8 cellular contexts compared by ENCODE assay signal in the genomic region with DNA sequence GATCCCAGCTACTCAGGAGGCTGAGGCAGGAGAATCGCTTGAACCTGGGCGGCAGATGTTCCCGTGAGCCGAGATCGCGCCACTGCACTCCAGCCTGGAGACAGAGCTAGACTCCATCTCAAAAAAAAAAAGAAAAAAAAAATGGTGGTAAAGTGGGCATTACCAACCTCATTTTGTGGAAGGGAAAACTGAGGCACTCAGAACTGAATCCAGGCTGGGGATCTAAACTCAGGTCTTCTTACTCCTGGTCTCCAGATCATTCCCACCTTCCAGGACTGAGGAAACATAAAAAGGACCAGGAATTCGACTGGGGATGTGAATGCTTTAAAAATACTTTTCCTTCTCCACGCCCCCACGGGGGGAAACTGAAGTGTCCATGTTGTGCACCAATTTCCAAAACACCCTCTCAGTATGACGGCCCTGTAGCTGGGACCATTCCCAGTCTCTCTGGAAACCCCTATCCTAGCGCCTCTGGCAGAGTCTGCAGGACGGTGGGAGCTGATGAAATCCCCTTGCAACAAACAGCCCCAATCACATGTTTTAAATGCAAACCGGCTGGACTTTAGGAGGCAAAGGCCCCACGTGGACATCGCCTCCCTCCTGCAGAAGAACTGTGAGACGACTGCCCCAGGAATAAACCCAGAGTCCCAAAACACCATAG. TPM values are rescaled to one million over a fixed set of nuclear protein-coding genes. Genes with fewer than 3 reads are reported as not detected.
DNase-seq lines count a peak whose midpoint lies in the region; ATAC-seq and TF ChIP-seq lines count a peak whose summit lies in the region.

No MANE protein-coding gene starts in this region.

- peak overlapping the region; percentile 70 for H3K9ac ChIP-seq in Karpas-422 (ENCODE audit: low read length)
- H3K9ac ChIP-seq in colonic mucosa (ENCODE audit: low read depth in 2 of 2, low read length in 2 of 2), result peak overlapping the region in 1 of 2 donors; percentile 80
- H3K9ac ChIP-seq in neural progenitor cell, result no peak overlapping the region

- H3K9me3 ChIP-seq in Karpas-422 (ENCODE audit: low read length), result no peaks in the 10 kb centered on the region
- H3K9me3 ChIP-seq in colonic mucosa, result no peaks in the 10 kb centered on the region
- no peaks in the 10 kb centered on the region for H3K9me3 ChIP-seq in neural progenitor cell (ENCODE audit: low read depth)

- H3K4me1 ChIP-seq in Karpas-422 (ENCODE audit: low read length), result peaks cover 47% of the 10 kb centered on the region
- peaks cover 5% of the 10 kb centered on the region for H3K4me1 ChIP-seq in colonic mucosa
- H3K4me1 ChIP-seq in neural progenitor cell, result peaks cover 8% of the 10 kb centered on the region

- no peak for DNase-seq in Calu3
- DNase-seq in Karpas-422, result no peak
- DNase-seq in colonic mucosa, result no peak
- DNase-seq in neural progenitor cell (ENCODE audit: low spot score), result peak; percentile 54
- no peak for DNase-seq in GOT3 (lab: John Stamatoyannopoulos, UW)
- no peak for DNase-seq in SK-N-DZ (ENCODE audit: low spot score)

- H3K4me2 ChIP-seq in Karpas-422 (ENCODE audit: low read depth, low read length, poor library complexity, severe bottlenecking) (peak overlapping the region; percentile 81), neural progenitor cell (peak overlapping the region; percentile 80)

- TF ChIP-seq CTCF in Calu3 (IDR thresholded peaks at IDR 0.05; ENCODE audit: unreplicated experiment) (no peak), colonic mucosa (IDR thresholded peaks at IDR 0.05) (no peak), neural progenitor cell (IDR thresholded peaks at IDR 0.05) (no peak)

- H3K4me1 Mint-ChIP-seq in Calu3 (ENCODE audit: low read depth, unreplicated experiment) (peaks cover 7% of the 10 kb centered on the region), neural progenitor cell (peaks cover 27% of the 10 kb centered on the region)

- H3K9me3 Mint-ChIP-seq in Calu3 (ENCODE audit: low read depth, unreplicated experiment), result no peaks in the 10 kb centered on the region
- H3K9me3 Mint-ChIP-seq in neural progenitor cell, result no peaks in the 10 kb centered on the region

- H3K79me2 ChIP-seq in Karpas-422 (ENCODE audit: low read length) (peaks cover 37% of the 10 kb centered on the region), neural progenitor cell (ENCODE audit: low read depth) (no peaks in the 10 kb centered on the region)

- H2AFZ ChIP-seq in Karpas-422 (ENCODE audit: low read length), result no peak overlapping the region
- no peak overlapping the region for H2AFZ ChIP-seq in neural progenitor cell (replicated peaks)

- H3K4me3 ChIP-seq in Karpas-422 (ENCODE audit: low read length), result peak overlapping the region; percentile 71
- peak overlapping the region; percentile 49 for H3K4me3 ChIP-seq in colonic mucosa
- H3K4me3 ChIP-seq in neural progenitor cell, result peak overlapping the region; percentile 65

- H3K27me3 ChIP-seq in Karpas-422 (ENCODE audit: low read length), result no peaks in the 10 kb centered on the region
- no peaks in the 10 kb centered on the region for H3K27me3 ChIP-seq in colonic mucosa
- H3K27me3 ChIP-seq in neural progenitor cell, result no peaks in the 10 kb centered on the region

- H4K20me1 ChIP-seq in Karpas-422 (ENCODE audit: insufficient read depth, low read depth, low read length), result no peaks in the 10 kb centered on the region
- no peaks in the 10 kb centered on the region for H4K20me1 ChIP-seq in neural progenitor cell (ENCODE audit: low read depth)

- CTCF ChIA-PET in Calu3 (lab: Charles Lee), result no interaction called here

- H3K27ac ChIP-seq in Karpas-422 (ENCODE audit: low read length), result peak overlapping the region; percentile 83
- H3K27ac ChIP-seq in colonic mucosa, result no peak overlapping the region
- H3K27ac ChIP-seq in neural progenitor cell, result no peak overlapping the region

- no peaks in the 10 kb centered on the region for H3K36me3 ChIP-seq in Karpas-422 (ENCODE audit: insufficient read depth, low read length)
- no peaks in the 10 kb centered on the region for H3K36me3 ChIP-seq in colonic mucosa
- H3K36me3 ChIP-seq in neural progenitor cell, result no peaks in the 10 kb centered on the region

- H3K9me2 ChIP-seq in Karpas-422 (replicated peaks; ENCODE audit: insufficient read depth, low read length), result no peaks in the 10 kb centered on the region

- H3K27ac Mint-ChIP-seq in Calu3 (ENCODE audit: unreplicated experiment), result peak overlapping the region; percentile 60
- peak overlapping the region; percentile 11 for H3K27ac Mint-ChIP-seq in neural progenitor cell

- no peaks in the 10 kb centered on the region for H3K27me3 Mint-ChIP-seq in Calu3 (ENCODE audit: unreplicated experiment)
- H3K27me3 Mint-ChIP-seq in neural progenitor cell (ENCODE audit: insufficient read depth, low read depth), result peaks cover 11% of the 10 kb centered on the region

- no TSS peak for BruUV-seq in Calu3 (replicated peaks; lab: Mats Ljungman, UMichigan)

- intact Hi-C loops in Calu3 (cut with micrococcal nuclease; ENCODE audit: unreplicated experiment) (no loop called here), colonic mucosa (cut with DNase I) (no loop called here)

- H3K36me3 Mint-ChIP-seq in Calu3 (ENCODE audit: insufficient read depth, unreplicated experiment) (peaks cover 19% of the 10 kb centered on the region), neural progenitor cell (no peaks in the 10 kb centered on the region)

- H3K4me3 Mint-ChIP-seq in Calu3 (ENCODE audit: low read depth, unreplicated experiment) (peak overlapping the region; percentile 70), neural progenitor cell (peak overlapping the region; percentile 93)

- ATAC-seq in GM21515 (IDR thresholded peaks at IDR 0.05; ENCODE audit: unreplicated experiment), result no peak
- no peak for ATAC-seq in GM18517 (IDR thresholded peaks at IDR 0.05; ENCODE audit: unreplicated experiment)

- peaks cover 20% of the 10 kb centered on the region for H3F3A ChIP-seq in neural progenitor cell (ENCODE audit: low read depth)

RNA-seq across cellular contexts. Expression of a gene that starts 8.9 kb away (rescaled TPM):
- 3.9 and 5.8 TPM in 2 replicates for total RNA-seq in Calu3 (2022)
- total RNA-seq in Karpas-422 (2014; rRNA removed; shearing (Covaris generic); ENCODE audit: low replicate concordance), result 77.9 and 122 TPM in 2 replicates
- total RNA-seq in colonic mucosa, result 10 to 100 TPM; 26.9 to 44.9 TPM
- 11.4 and 13.4 TPM in 2 replicates for total RNA-seq in neural progenitor cell (ENCODE audit: low replicate concordance)
- 3.1 and 3.2 TPM in 2 replicates for polyA plus RNA-seq in SK-N-DZ (2014; cell fraction: cytosol; rRNA removed)
- 1.9 and 7.9 TPM in 2 replicates for polyA plus RNA-seq in SK-N-DZ (2014; cell fraction: nucleus; rRNA removed)
